ENCODE assay signal across 16 cellular contexts in genomic region chr5:149348463-149348862, GRCh38. TPM values are rescaled to one million over a fixed set of nuclear protein-coding genes. Genes with fewer than 3 reads are reported as not detected.
DNase-seq lines count a peak whose midpoint lies in the region; ATAC-seq, FAIRE-seq and TF ChIP-seq lines count a peak whose summit lies in the region.
"Had no signal": no experiment of that assay in that cellular context is flagged by ENCODE, and none has a peak within 500 bp of the region (broad histone marks: within the 10 kb centered on the region; RNA-seq: fewer than 3 reads in every experiment).

No MANE protein-coding gene starts in this region.

- H3K4me1 Mint-ChIP-seq in CD4-positive, CD25-positive, alpha-beta regulatory T cell = peaks cover 36 to 85% (median 68%) of the 10 kb centered on the region in 4 donors
- H3K4me1 Mint-ChIP-seq in activated T-helper 17 cell treated with anti-CD3 and anti-CD28 coated beads, Interleukin-2, amount 50 U/mL, for 72 hours = peaks cover 43% of the 10 kb centered on the region

- TF ChIP-seq POLR2A in HepG2 (IDR thresholded peaks at IDR 0.05; ENCODE audit: insufficient read depth in 1 of 2, low read depth in 2 of 2, low read length in 2 of 2) (no peak), H54 (IDR thresholded peaks at IDR 0.05; ENCODE audit: low read depth, low read length) (no peak)

- H3K9ac ChIP-seq in HepG2 (ENCODE audit: insufficient read depth, low read depth, low read length) = no peak overlapping the region

- 93% methylated on average over 1 of the region's 1 CpG for WGBS in HepG2 (ENCODE audit: low lambda C conversion rate)

- H3K36me3 ChIP-seq in CD4-positive, CD25-positive, alpha-beta regulatory T cell (ENCODE audit: control insufficient read depth, insufficient read depth, low read length) = peaks cover 45% of the 10 kb centered on the region
- peaks cover 76% of the 10 kb centered on the region for H3K36me3 ChIP-seq in DOHH2 (ENCODE audit: control insufficient read depth, low read length)
- H3K36me3 ChIP-seq in HepG2 (replicated peaks in 1 of 2; ENCODE audit: control insufficient read depth in 1 of 2, insufficient read depth in 2 of 2, low read length in 2 of 2) = peaks cover 9 to 58% of the 10 kb centered on the region in 2 experiments

- no peak overlapping the region for H2AFZ ChIP-seq in HepG2 (ENCODE audit: low read length)

- no peaks in the 10 kb centered on the region for H3K27me3 Mint-ChIP-seq in CD4-positive, CD25-positive, alpha-beta regulatory T cell
- no peaks in the 10 kb centered on the region for H3K27me3 Mint-ChIP-seq in activated T-helper 17 cell treated with anti-CD3 and anti-CD28 coated beads, Interleukin-2, amount 50 U/mL, for 72 hours
- H3K27me3 Mint-ChIP-seq: stimulated activated memory B cell treated with anti-CD40 and anti-IgM and Interleukin-4, amounts not matched to agents 10 μg/mL and 1 μg/mL and 100 μg/mL, for 72 hours had no signal

- no TSS peak for BruUV-seq in HepG2 (replicated peaks; lab: Mats Ljungman, UMichigan)

- H3K27ac ChIP-seq in CD4-positive, CD25-positive, alpha-beta regulatory T cell (ENCODE audit: insufficient read depth, low read length, poor library complexity, severe bottlenecking) = peak overlapping the region; percentile 84
- H3K27ac ChIP-seq in DOHH2 (ENCODE audit: low read depth, low read length) (no peak overlapping the region), HepG2 (ENCODE audit: extremely low read length, insufficient read depth, low read length) (no peak overlapping the region)

- H3K4me3 ChIP-seq in CD4-positive, CD25-positive, alpha-beta regulatory T cell (ENCODE audit: low read depth, low read length) = peak overlapping the region; percentile 96
- no peak overlapping the region for H3K4me3 ChIP-seq in DOHH2 (ENCODE audit: low read length)
- no peak overlapping the region for H3K4me3 ChIP-seq in HepG2 (replicated peaks in 1 of 3; ENCODE audit: insufficient read depth in 1 of 3, low read depth in 2 of 3, low read length in 3 of 3)

- peak overlapping the region; percentile 89 to 99 (median 93) for H3K27ac Mint-ChIP-seq in CD4-positive, CD25-positive, alpha-beta regulatory T cell
- H3K27ac Mint-ChIP-seq in activated T-helper 17 cell treated with anti-CD3 and anti-CD28 coated beads, Interleukin-2, amount 50 U/mL, for 72 hours = peak overlapping the region; percentile 83
- H3K27ac Mint-ChIP-seq: stimulated activated memory B cell treated with anti-CD40 and anti-IgM and Interleukin-4, amounts not matched to agents 10 μg/mL and 1 μg/mL and 100 μg/mL, for 72 hours had no signal

- DNase-seq in CD4-positive, CD25-positive, alpha-beta regulatory T cell = peak in 2 of 3 donors; percentile 69 to 86
- DNase-seq in kidney tubule cell (ENCODE audit: low spot score) (peak; percentile 9), mucosa of gallbladder (ENCODE audit: low spot score) (no peak), HepG2 (ENCODE audit: low spot score) (no peak), H54 (ENCODE audit: insufficient read length, low spot score) (no peak)
- DNase-seq: activated CD4-positive, alpha-beta T cell treated with anti-CD3 and anti-CD28 coated beads for 48 hours; C1 segment of cervical spinal cord; NCI-H1092 treated with DMSO at 0.1 percent for 48 hours; occipital lobe had no signal

- in situ Hi-C loops in HepG2 (cut with HindIII; ENCODE audit: extremely low pct_ligation_motif_present, low pct_unique_long_range_greater_than_20kb) = no loop called here

- peak; percentile 62 to 67 for ATAC-seq in CD4-positive, CD25-positive, alpha-beta regulatory T cell (ENCODE audit: low read depth in 2 of 2)
- ATAC-seq in activated T-helper 17 cell treated with anti-CD3 and anti-CD28 coated beads, Interleukin-2, amount 50 U/mL, for 72 hours (replicated peaks) = peak; percentile 53
- ATAC-seq in HepG2 = no peak
- ATAC-seq: stimulated activated memory B cell treated with anti-CD40 and anti-IgM and Interleukin-4, amounts not matched to agents 10 μg/mL and 1 μg/mL and 100 μg/mL, for 72 hours had no signal

- H3K4me1 ChIP-seq in CD4-positive, CD25-positive, alpha-beta regulatory T cell (ENCODE audit: control insufficient read depth, insufficient read depth, low read length, poor library complexity, severe bottlenecking) = peaks cover 85% of the 10 kb centered on the region
- H3K4me1 ChIP-seq in DOHH2 (ENCODE audit: control insufficient read depth, low read length) (peaks cover 39% of the 10 kb centered on the region), HepG2 (ENCODE audit: insufficient read depth, low read length) (peaks cover 38% of the 10 kb centered on the region)

- no peak for TF ChIP-seq RAD21 in HepG2 (CRISPR knock-in tag; IDR thresholded peaks at IDR 0.05)

- H3K4me3 Mint-ChIP-seq in CD4-positive, CD25-positive, alpha-beta regulatory T cell = peak overlapping the region; percentile 87 to 97 (median 94)
- peak overlapping the region; percentile 91 for H3K4me3 Mint-ChIP-seq in activated T-helper 17 cell treated with anti-CD3 and anti-CD28 coated beads, Interleukin-2, amount 50 U/mL, for 72 hours
- H3K4me3 Mint-ChIP-seq: stimulated activated memory B cell treated with anti-CD40 and anti-IgM and Interleukin-4, amounts not matched to agents 10 μg/mL and 1 μg/mL and 100 μg/mL, for 72 hours had no signal

- intact Hi-C loops in HepG2 (cut with micrococcal nuclease; ENCODE audit: unreplicated experiment) = no loop called here

- TF ChIP-seq CTCF in DOHH2 (IDR thresholded peaks at IDR 0.05; ENCODE audit: low read depth, low read length, poor library complexity, severe bottlenecking) (no peak), HepG2 (CRISPR knock-in tag; IDR thresholded peaks at IDR 0.05) (no peak)

- FAIRE-seq in HepG2 (lab: Jason Lieb, UNC) = no peak
- no peak for FAIRE-seq in H54 (lab: Jason Lieb, UNC)
- FAIRE-seq: urothelium cell line had no signal

- CTCF ChIA-PET in HepG2 (lab: Yijun Ruan, JAX; ENCODE audit: low intra/inter-chr PET ratio, low total read pairs) = no interaction called here

- H3K9me3 ChIP-seq in CD4-positive, CD25-positive, alpha-beta regulatory T cell (ENCODE audit: control insufficient read depth in 2 of 2, low read length in 2 of 2) = no peaks in the 10 kb centered on the region
- H3K9me3 ChIP-seq in DOHH2 (ENCODE audit: control insufficient read depth, insufficient read depth, low read length) = no peaks in the 10 kb centered on the region
- H3K9me3 ChIP-seq in HepG2 (ENCODE audit: low read length) = no peaks in the 10 kb centered on the region

- no peaks in the 10 kb centered on the region for H3K27me3 ChIP-seq in CD4-positive, CD25-positive, alpha-beta regulatory T cell (ENCODE audit: control insufficient read depth, insufficient read depth, low read length)
- H3K27me3 ChIP-seq in DOHH2 (ENCODE audit: control insufficient read depth, low read length) = no peaks in the 10 kb centered on the region
- H3K27me3 ChIP-seq in HepG2 (ENCODE audit: control insufficient read depth in 1 of 2, insufficient read depth in 2 of 2, low read length in 2 of 2) = no peaks in the 10 kb centered on the region; a peak in 1 of 5 replicates

- peak overlapping the region; percentile 83; the same call in 1 of the 2 replicates for H3K4me2 ChIP-seq in DOHH2 (ENCODE audit: low read length)
- no peak overlapping the region for H3K4me2 ChIP-seq in HepG2 (ENCODE audit: low read depth, low read length)

- peaks cover 54% of the 10 kb centered on the region for H3K36me3 Mint-ChIP-seq in CD4-positive, CD25-positive, alpha-beta regulatory T cell
- H3K36me3 Mint-ChIP-seq in activated T-helper 17 cell treated with anti-CD3 and anti-CD28 coated beads, Interleukin-2, amount 50 U/mL, for 72 hours (ENCODE audit: low read depth) = peaks cover 85% of the 10 kb centered on the region

- H3K9me2 ChIP-seq in DOHH2 (replicated peaks; ENCODE audit: control insufficient read depth, low read length) = no peaks in the 10 kb centered on the region

- H3K79me2 ChIP-seq in DOHH2 (ENCODE audit: control insufficient read depth, low read length) (peaks cover 89% of the 10 kb centered on the region), HepG2 (ENCODE audit: insufficient read depth, low read length) (peaks cover 22% of the 10 kb centered on the region)

- H3F3A ChIP-seq in DOHH2 (ENCODE audit: control insufficient read depth, insufficient read depth) = peaks cover 25% of the 10 kb centered on the region

- H3K9me3 Mint-ChIP-seq in CD4-positive, CD25-positive, alpha-beta regulatory T cell = peaks cover 0 to 2% (median 0%) of the 10 kb centered on the region in 7 donors
- H3K9me3 Mint-ChIP-seq in activated T-helper 17 cell treated with anti-CD3 and anti-CD28 coated beads, Interleukin-2, amount 50 U/mL, for 72 hours = peaks cover 3% of the 10 kb centered on the region
- H3K9me3 Mint-ChIP-seq: stimulated activated memory B cell treated with anti-CD40 and anti-IgM and Interleukin-4, amounts not matched to agents 10 μg/mL and 1 μg/mL and 100 μg/mL, for 72 hours had no signal

- POLR2A ChIA-PET in HepG2 (lab: Yijun Ruan, JAX) = interaction anchor here (1.4 kb wide), 1 partner anchor 9 kb away, joined by 3 read pairs; the partner anchor contains the start of gene PCYOX1L

- TF ChIP-seq EP300 in HepG2 (IDR thresholded peaks at IDR 0.05; ENCODE audit: low read depth in 2 of 2, low read length in 2 of 2) = no peak
- no peak for TF ChIP-seq EP300 in HepG2 (CRISPR knock-in tag; IDR thresholded peaks at IDR 0.05; ENCODE audit: borderline replicate concordance)

- H4K20me1 ChIP-seq in DOHH2 (ENCODE audit: control insufficient read depth, insufficient read depth, low read depth, low read length) (peaks cover 4% of the 10 kb centered on the region; the same call in 1 of the 2 replicates), HepG2 (ENCODE audit: insufficient read depth, low read length) (0 out of 2 replicates have a peak, but pooled peaks cover 4% of the 10 kb centered on the region)

RNA-seq across cellular contexts. Expression of gene GRPEL2, which starts 3.2 kb away (rescaled TPM):
- total RNA-seq in CD4-positive, CD25-positive, alpha-beta regulatory T cell = 25.9 TPM
- polyA plus RNA-seq in CD4-positive, CD25-positive, alpha-beta regulatory T cell = 10 to 100 TPM; 11.0 to 13.1 (median 11.4) TPM
- 10 to 100 TPM; 27.6 to 28.1 TPM for total RNA-seq in activated T-helper 17 cell treated with anti-CD3 and anti-CD28 coated beads, Interleukin-2, amount 50 U/mL, for 72 hours
- total RNA-seq in mucosa of gallbladder = 15.9 TPM
- 16.6 and 28.4 TPM in 2 replicates for total RNA-seq in HepG2 (2016; rRNA removed; fragmentation: Illumina TruSeq; extraction: Trizol)
- 1.7 and 2.2 TPM in 2 replicates for total RNA-seq in HepG2 (2016; cell fraction: cytosol; rRNA removed; fragmentation: Illumina TruSeq; extraction: Trizol; ENCODE audit: low read depth)
- 17.2 and 31.8 TPM in 2 replicates for total RNA-seq in HepG2 (2016; cell fraction: insoluble cytoplasmic fraction; rRNA removed; fragmentation: Illumina TruSeq; extraction: Trizol)
- total RNA-seq in HepG2 (2016; cell fraction: membrane; rRNA removed; fragmentation: Illumina TruSeq; extraction: Trizol) = 9.3 and 10.1 TPM in 2 replicates
- total RNA-seq in HepG2 (2016; cell fraction: nucleus; rRNA removed; fragmentation: Illumina TruSeq; extraction: Trizol) = 10.1 and 11.9 TPM in 2 replicates
- polyA plus RNA-seq in HepG2 (2011; rRNA removed) = 9.3 and 13.1 TPM in 2 replicates
- polyA plus RNA-seq in HepG2 (2011; cell fraction: cytosol; rRNA removed) = 5.4 and 8.7 TPM in 2 replicates
- 4.4 and 7.1 TPM in 2 replicates for polyA plus RNA-seq in HepG2 (2011; cell fraction: nucleus; rRNA removed)
- polyA plus RNA-seq in HepG2 (2012) = 8.8 and 8.9 TPM in 2 replicates
- 0.66 and 0.72 TPM in 2 replicates for polyA plus RNA-seq in HepG2 (2016; cell fraction: cytosol; fragmentation: Illumina TruSeq; extraction: Trizol; ENCODE audit: low read depth)
- 14.1 and 15.7 TPM in 2 replicates for polyA plus RNA-seq in HepG2 (2016; cell fraction: insoluble cytoplasmic fraction; fragmentation: Illumina TruSeq; extraction: Trizol; ENCODE audit: low read depth)
- 3.1 and 3.3 TPM in 2 replicates for polyA plus RNA-seq in HepG2 (2016; cell fraction: membrane; fragmentation: Illumina TruSeq; extraction: Trizol; ENCODE audit: low read depth)
- polyA plus RNA-seq in HepG2 (2016; cell fraction: nucleus; fragmentation: Illumina TruSeq; extraction: Trizol; ENCODE audit: insufficient read depth, low read depth) = 15.5 and 16.9 TPM in 2 replicates
- 26.1 and 28.0 TPM in 2 replicates for polyA minus RNA-seq in HepG2 (2011; rRNA and poly(A)+ RNA removed; ENCODE audit: low replicate concordance)
- 20.0 and 22.1 TPM in 2 replicates for polyA minus RNA-seq in HepG2 (2011; cell fraction: cytosol; rRNA and poly(A)+ RNA removed)
- 12.6 and 15.0 TPM in 2 replicates for polyA minus RNA-seq in HepG2 (2011; cell fraction: nucleus; rRNA and poly(A)+ RNA removed)

RNA-seq across cellular contexts. Expression of gene PCYOX1L, which starts 9.4 kb away (rescaled TPM):
- total RNA-seq in CD4-positive, CD25-positive, alpha-beta regulatory T cell = 39.7 TPM
- polyA plus RNA-seq in CD4-positive, CD25-positive, alpha-beta regulatory T cell = 10 to 100 TPM; 17.7 to 22.0 (median 19.3) TPM
- 10 to 100 TPM; 11.9 to 19.7 TPM for total RNA-seq in activated T-helper 17 cell treated with anti-CD3 and anti-CD28 coated beads, Interleukin-2, amount 50 U/mL, for 72 hours
- total RNA-seq in mucosa of gallbladder (17.3 TPM), HepG2 (2016; rRNA removed; fragmentation: Illumina TruSeq; extraction: Trizol) (0.24 and 1.00 TPM in 2 replicates)
- total RNA-seq in HepG2 (2016; cell fraction: cytosol; rRNA removed; fragmentation: Illumina TruSeq; extraction: Trizol; ENCODE audit: low read depth) = 0.10 and 0.26 TPM in 2 replicates
- 0.27 and 0.78 TPM in 2 replicates for total RNA-seq in HepG2 (2016; cell fraction: insoluble cytoplasmic fraction; rRNA removed; fragmentation: Illumina TruSeq; extraction: Trizol)
- 0.24 and 0.56 TPM in 2 replicates for total RNA-seq in HepG2 (2016; cell fraction: membrane; rRNA removed; fragmentation: Illumina TruSeq; extraction: Trizol)
- 1.0 and 1.1 TPM in 2 replicates for total RNA-seq in HepG2 (2016; cell fraction: nucleus; rRNA removed; fragmentation: Illumina TruSeq; extraction: Trizol)
- 3.7 and 5.6 TPM in 2 replicates for polyA plus RNA-seq in HepG2 (2011; rRNA removed)
- 3.7 and 4.7 TPM in 2 replicates for polyA plus RNA-seq in HepG2 (2011; cell fraction: cytosol; rRNA removed)
- 5.2 TPM in 2 replicates for polyA plus RNA-seq in HepG2 (2011; cell fraction: nucleus; rRNA removed)
- polyA plus RNA-seq in HepG2 (2012) = 3.3 and 4.0 TPM in 2 replicates
- 0.16 TPM in 1 of 2 replicates, not detected in the other for polyA plus RNA-seq in HepG2 (2016; cell fraction: cytosol; fragmentation: Illumina TruSeq; extraction: Trizol; ENCODE audit: low read depth)
- 0.26 and 0.53 TPM in 2 replicates for polyA plus RNA-seq in HepG2 (2016; cell fraction: insoluble cytoplasmic fraction; fragmentation: Illumina TruSeq; extraction: Trizol; ENCODE audit: low read depth)
- polyA plus RNA-seq in HepG2 (2016; cell fraction: membrane; fragmentation: Illumina TruSeq; extraction: Trizol; ENCODE audit: low read depth) = 0.11 and 0.14 TPM in 2 replicates
- 2.1 and 2.8 TPM in 2 replicates for polyA plus RNA-seq in HepG2 (2016; cell fraction: nucleus; fragmentation: Illumina TruSeq; extraction: Trizol; ENCODE audit: insufficient read depth, low read depth)
- polyA minus RNA-seq in HepG2 (2011; rRNA and poly(A)+ RNA removed; ENCODE audit: low replicate concordance) = 4.6 and 4.7 TPM in 2 replicates
- 1.8 and 2.4 TPM in 2 replicates for polyA minus RNA-seq in HepG2 (2011; cell fraction: cytosol; rRNA and poly(A)+ RNA removed)
- polyA minus RNA-seq in HepG2 (2011; cell fraction: nucleus; rRNA and poly(A)+ RNA removed) = 2.3 and 4.6 TPM in 2 replicates

RNA-seq across cellular contexts. Expression of gene IL17B, which starts 30.6 kb away (rescaled TPM):
- not detected for total RNA-seq in CD4-positive, CD25-positive, alpha-beta regulatory T cell
- polyA plus RNA-seq in CD4-positive, CD25-positive, alpha-beta regulatory T cell = not detected
- not detected for total RNA-seq in activated T-helper 17 cell treated with anti-CD3 and anti-CD28 coated beads, Interleukin-2, amount 50 U/mL, for 72 hours
- total RNA-seq in mucosa of gallbladder (0.52 TPM), HepG2 (2016; rRNA removed; fragmentation: Illumina TruSeq; extraction: Trizol) (0.29 and 0.32 TPM in 2 replicates)
- total RNA-seq in HepG2 (2016; cell fraction: cytosol; rRNA removed; fragmentation: Illumina TruSeq; extraction: Trizol; ENCODE audit: low read depth) = 0.71 and 1.4 TPM in 2 replicates
- 0.48 and 0.80 TPM in 2 replicates for total RNA-seq in HepG2 (2016; cell fraction: insoluble cytoplasmic fraction; rRNA removed; fragmentation: Illumina TruSeq; extraction: Trizol)
- total RNA-seq in HepG2 (2016; cell fraction: membrane; rRNA removed; fragmentation: Illumina TruSeq; extraction: Trizol) = 0.37 and 0.55 TPM in 2 replicates
- total RNA-seq in HepG2 (2016; cell fraction: nucleus; rRNA removed; fragmentation: Illumina TruSeq; extraction: Trizol) = not detected in 2 replicates
- 2.6 and 5.0 TPM in 2 replicates for polyA plus RNA-seq in HepG2 (2011; rRNA removed)
- 3.4 and 4.2 TPM in 2 replicates for polyA plus RNA-seq in HepG2 (2011; cell fraction: cytosol; rRNA removed)
- polyA plus RNA-seq in HepG2 (2011; cell fraction: nucleus; rRNA removed) = 1.4 and 3.5 TPM in 2 replicates
- polyA plus RNA-seq in HepG2 (2012) = 2.6 and 3.0 TPM in 2 replicates
- polyA plus RNA-seq in HepG2 (2016; cell fraction: cytosol; fragmentation: Illumina TruSeq; extraction: Trizol; ENCODE audit: low read depth) = 0.71 and 0.88 TPM in 2 replicates
- 0.54 and 0.76 TPM in 2 replicates for polyA plus RNA-seq in HepG2 (2016; cell fraction: insoluble cytoplasmic fraction; fragmentation: Illumina TruSeq; extraction: Trizol; ENCODE audit: low read depth)
- polyA plus RNA-seq in HepG2 (2016; cell fraction: membrane; fragmentation: Illumina TruSeq; extraction: Trizol; ENCODE audit: low read depth) = 0.31 and 0.54 TPM in 2 replicates
- polyA plus RNA-seq in HepG2 (2016; cell fraction: nucleus; fragmentation: Illumina TruSeq; extraction: Trizol; ENCODE audit: insufficient read depth, low read depth) = 1.0 TPM in 1 of 2 replicates, not detected in the other
- polyA minus RNA-seq in HepG2 (2011; rRNA and poly(A)+ RNA removed; ENCODE audit: low replicate concordance) = 2.3 TPM in 1 of 2 replicates, not detected in the other
- polyA minus RNA-seq in HepG2 (2011; cell fraction: cytosol; rRNA and poly(A)+ RNA removed) = not detected in 2 replicates
- polyA minus RNA-seq in HepG2 (2011; cell fraction: nucleus; rRNA and poly(A)+ RNA removed) = not detected in 2 replicates
- total RNA-seq: epithelial cell of proximal tubule, glomerular endothelial cell, mesenteric fat pad, occipital lobe had no signal

Comparison
In these comparisons a context has a peak if more than half of its experiments do, and no peak if none do; other contexts are left out.
1. DNase-seq: peak in CD4-positive, CD25-positive, alpha-beta regulatory T cell (2 of 3) and kidney tubule cell (single experiment); none in mucosa of gallbladder (single experiment), HepG2 (single experiment) and H54 (single experiment).